8 cellular contexts compared by ENCODE assay signal in genomic region chr3:149968216-149968615, GRCh38. TPM values are rescaled to one million over a fixed set of nuclear protein-coding genes. Genes with fewer than 3 reads are reported as not detected.
DNase-seq lines count a peak whose midpoint lies in the region; ATAC-seq and TF ChIP-seq lines count a peak whose summit lies in the region.

No MANE protein-coding gene starts in this region.

- TF ChIP-seq CTCF in brain microvascular endothelial cell (IDR thresholded peaks at IDR 0.05; ENCODE audit: low read depth, low read length, missing control alignments) (no peak), nephron (IDR thresholded peaks at IDR 0.05; ENCODE audit: unreplicated experiment in 3 of 3) (no peak), ovary (IDR thresholded peaks at IDR 0.05) (no peak)

- H3K36me3 ChIP-seq in MG63: peaks cover 60% of the 10 kb centered on the region
- peaks cover 13% of the 10 kb centered on the region for H3K36me3 ChIP-seq in brain microvascular endothelial cell (replicated peaks)
- no peaks in the 10 kb centered on the region for H3K36me3 ChIP-seq in ovary

- in situ Hi-C loops in brain microvascular endothelial cell (cut with HindIII; ENCODE audit: low pct_ligation_motif_present, low sequenced_read_pairs): no loop called here

- peak; percentile 33 for DNase-seq in DMS114 treated with DMSO at 0.1 percent for 48 hours (lab: John Stamatoyannopoulos, UW; ENCODE audit: unreplicated experiment)
- peak; percentile 42 for DNase-seq in MG63
- peak; percentile 22 for DNase-seq in brain microvascular endothelial cell
- DNase-seq in ovary: no peak
- DNase-seq in cerebellum (ENCODE audit: low spot score): no peak
- no peak for DNase-seq in middle frontal gyrus (ENCODE audit: extremely low spot score, low spot score)

- H3K4me3 Mint-ChIP-seq in nephron: peak overlapping the region; percentile 91 to 93 (median 91)

- ATAC-seq in HG03280 (IDR thresholded peaks at IDR 0.05; ENCODE audit: unreplicated experiment): no peak

- H3K4me3 ChIP-seq in MG63 (peak overlapping the region; percentile 78), brain microvascular endothelial cell (ENCODE audit: low read depth, low read length) (peak overlapping the region; percentile 76), ovary (no peak overlapping the region)

- intact Hi-C loops in ovary (cut with DNase I): loop anchor here (5.0 to 10.0 kb wide), 3 partner anchors 214 to 254 kb away; no protein-coding TSS in a partner anchor

- H3K9me3 ChIP-seq in MG63 (no peaks in the 10 kb centered on the region), ovary (no peaks in the 10 kb centered on the region)

- H3K27ac Mint-ChIP-seq in nephron: peak overlapping the region; percentile 70 to 88 (median 87)

- no peak for TF ChIP-seq EP300 in ovary (IDR thresholded peaks at IDR 0.05)

- H3K27ac ChIP-seq in brain microvascular endothelial cell (peak overlapping the region; percentile 95), ovary (no peak overlapping the region)

- WGBS in ovary, 3 donors: 57 to 65% (median 57%) methylated on average over 8 of the region's 8 CpGs

- H3K4me1 ChIP-seq in ovary (ENCODE audit: insufficient read depth): peaks cover 5% of the 10 kb centered on the region

- peaks cover 66% of the 10 kb centered on the region for H3K4me1 Mint-ChIP-seq in nephron

- no peaks in the 10 kb centered on the region for H3K9me3 Mint-ChIP-seq in nephron

- H3K36me3 Mint-ChIP-seq in nephron (ENCODE audit: low read depth): peaks cover 39% of the 10 kb centered on the region

- H3K27me3 Mint-ChIP-seq in nephron (ENCODE audit: low read depth): no peaks in the 10 kb centered on the region

- no peaks in the 10 kb centered on the region for H3K27me3 ChIP-seq in MG63
- no peaks in the 10 kb centered on the region for H3K27me3 ChIP-seq in brain microvascular endothelial cell (replicated peaks)
- H3K27me3 ChIP-seq in ovary: no peaks in the 10 kb centered on the region

- TF ChIP-seq POLR2A in ovary (IDR thresholded peaks at IDR 0.05): no peak

RNA-seq across cellular contexts. Expression of gene PFN2, which starts 2.5 kb away (rescaled TPM):
- 493 and 609 TPM in 2 replicates for total RNA-seq in MG63 (2014; rRNA removed; shearing (Covaris generic); ENCODE audit: low replicate concordance)
- total RNA-seq in ovary: 100 to 1,000 TPM in 1 of 7 donors, 10 to 100 TPM in 6; 48.3 to 113 (median 88.9) TPM
- 100 to 1,000 TPM in 1 of 2 donors, 10 to 100 TPM in 1; 83.2 to 175 TPM for polyA plus RNA-seq in ovary
- 297 TPM for total RNA-seq in cerebellum

Comparison
In these comparisons a context has a peak if more than half of its experiments do, and no peak if none do; other contexts are left out.
1. DNase-seq: peak in DMS114 treated with DMSO at 0.1 percent for 48 hours (single experiment), MG63 (single experiment) and brain microvascular endothelial cell (single experiment); none in ovary (0 of 5), cerebellum (single experiment) and middle frontal gyrus (single experiment).